Comparison of ENCODE assay signal across 25 cellular contexts in the genomic region with DNA sequence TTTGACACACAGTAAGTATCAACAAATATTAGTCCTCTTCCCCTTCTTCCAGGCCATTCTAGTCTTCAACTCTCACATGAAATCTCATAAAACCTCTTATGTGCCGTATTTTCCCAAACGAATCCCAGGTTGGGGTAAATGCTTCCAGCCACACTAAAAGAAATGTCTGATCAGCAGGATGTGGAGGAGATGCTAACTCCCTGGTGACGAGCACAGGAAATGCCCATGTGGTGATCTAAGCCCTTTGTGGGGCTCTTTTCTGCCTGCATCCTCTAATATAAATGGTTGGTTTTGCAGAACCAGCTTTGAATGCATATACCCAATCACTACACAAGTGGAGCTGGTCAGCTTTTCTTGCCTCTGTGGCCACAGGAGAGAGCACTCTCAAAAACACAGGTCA.
DNase-seq lines count a peak whose midpoint lies in the region; ATAC-seq lines count a peak whose summit lies in the region.
"Had no signal": no experiment of that assay in that cellular context is flagged by ENCODE, and none has a peak within 500 bp of the region (broad histone marks: within the 10 kb centered on the region; RNA-seq: fewer than 3 reads in every experiment).

No MANE protein-coding gene starts in this region.

- H3K18ac ChIP-seq in mesendoderm (ENCODE audit: low read length), result no peak overlapping the region

- no peak overlapping the region for H4K8ac ChIP-seq in mesendoderm (ENCODE audit: low read depth, low read length)

- H3K27me3 ChIP-seq in BLaER1 (no peaks in the 10 kb centered on the region), mesendoderm (ENCODE audit: insufficient read depth, low read length, poor library complexity) (no peaks in the 10 kb centered on the region)
- H3K27me3 ChIP-seq: body of pancreas, suprapubic skin, uterus had no signal

- CTCF ChIA-PET in activated CD4-positive, alpha-beta memory T cell treated with anti-CD3 and anti-CD28 coated beads, Interleukin-2, amount 10 ng/mL, durations not matched to agents 7 days and 5 days (lab: Charles Lee), result no interaction called here

- H3K36me3 ChIP-seq in BLaER1 (no peaks in the 10 kb centered on the region), mesendoderm (ENCODE audit: control insufficient read depth, insufficient read depth, low read length) (no peaks in the 10 kb centered on the region)
- H3K36me3 ChIP-seq: HAP-1, suprapubic skin, uterus had no signal

- H4K20me1 ChIP-seq in BLaER1, result no peaks in the 10 kb centered on the region

- H3K4me2 ChIP-seq in BLaER1, result peak overlapping the region; percentile 35
- no peak overlapping the region for H3K4me2 ChIP-seq in mesendoderm (ENCODE audit: low read length)

- no peak overlapping the region for H4K5ac ChIP-seq in mesendoderm (ENCODE audit: low read length)

- no peak overlapping the region for H2BK120ac ChIP-seq in mesendoderm (ENCODE audit: low read depth, low read length)

- no peaks in the 10 kb centered on the region for H3K36me3 Mint-ChIP-seq in activated T-helper 1 cell treated with anti-CD3 and anti-CD28 coated beads, Interleukin-12 subunit alpha, Interleukin-12 subunit beta, Interleukin-2, Interleukin-4 antibody, amounts not matched to agents 30 ng/mL and 10 ng/mL and 1 ng/mL, durations not matched to agents 14 hours and 24 hours and 36 hours (ENCODE audit: low read depth)
- H3K36me3 Mint-ChIP-seq in activated CD4-positive, alpha-beta memory T cell treated with anti-CD3 and anti-CD28 coated beads, Interleukin-2, amount 10 ng/mL, durations not matched to agents 7 days and 5 days (ENCODE audit: low read depth), result no peaks in the 10 kb centered on the region
- H3K36me3 Mint-ChIP-seq: activated naive CD8-positive, alpha-beta T cell treated with anti-CD3 and anti-CD28 coated beads for 36 hours had no signal

- H3K79me1 ChIP-seq in mesendoderm (ENCODE audit: low read length), result no peaks in the 10 kb centered on the region

- peak overlapping the region; percentile 48 for H3K23ac ChIP-seq in mesendoderm (ENCODE audit: low read length)

- no peak overlapping the region for H3K27ac ChIP-seq in BLaER1
- no peak overlapping the region for H3K27ac ChIP-seq in mesendoderm (ENCODE audit: low read depth, low read length)
- H3K27ac ChIP-seq: body of pancreas, parathyroid adenoma, suprapubic skin, uterus had no signal

- no peak for ATAC-seq in GM18517 (IDR thresholded peaks at IDR 0.05; ENCODE audit: unreplicated experiment)
- ATAC-seq: activated T-helper 17 cell treated with anti-CD3 and anti-CD28 coated beads, Interleukin-2, amount 50 U/mL, for 72 hours; body of pancreas; left colon; sciatic nerve had no signal

- H3K27me3 Mint-ChIP-seq in activated T-helper 1 cell treated with anti-CD3 and anti-CD28 coated beads, Interleukin-12 subunit alpha, Interleukin-12 subunit beta, Interleukin-2, Interleukin-4 antibody, amounts not matched to agents 30 ng/mL and 10 ng/mL and 1 ng/mL, durations not matched to agents 14 hours and 24 hours and 36 hours (ENCODE audit: insufficient read depth), result no peaks in the 10 kb centered on the region
- H3K27me3 Mint-ChIP-seq in activated CD4-positive, alpha-beta memory T cell treated with anti-CD3 and anti-CD28 coated beads, Interleukin-2, amount 10 ng/mL, durations not matched to agents 7 days and 5 days, result no peaks in the 10 kb centered on the region
- H3K27me3 Mint-ChIP-seq: activated CD4-positive, alpha-beta T cell treated with anti-CD3 and anti-CD28 coated beads, Interleukin-2, amount 10 ng/mL, durations not matched to agents 24 days and 14 days; activated T-helper 17 cell treated with anti-CD3 and anti-CD28 coated beads, Interleukin-2, amount 50 U/mL, for 72 hours had no signal

- H3K4me3 ChIP-seq in BLaER1 (no peak overlapping the region), mesendoderm (ENCODE audit: low read length) (no peak overlapping the region)
- H3K4me3 ChIP-seq: body of pancreas, HAP-1, suprapubic skin, uterus had no signal

- H2BK5ac ChIP-seq in mesendoderm (ENCODE audit: low read length), result peak overlapping the region; percentile 21

- H3K9me3 Mint-ChIP-seq in activated T-helper 1 cell treated with anti-CD3 and anti-CD28 coated beads, Interleukin-12 subunit alpha, Interleukin-12 subunit beta, Interleukin-2, Interleukin-4 antibody, amounts not matched to agents 30 ng/mL and 10 ng/mL and 1 ng/mL, durations not matched to agents 14 hours and 24 hours and 36 hours, result peaks cover 4% of the 10 kb centered on the region
- H3K9me3 Mint-ChIP-seq in activated CD4-positive, alpha-beta memory T cell treated with anti-CD3 and anti-CD28 coated beads, Interleukin-2, amount 10 ng/mL, durations not matched to agents 7 days and 5 days, result peaks cover 6% of the 10 kb centered on the region
- H3K9me3 Mint-ChIP-seq: activated CD4-positive, alpha-beta T cell treated with anti-CD3 and anti-CD28 coated beads, Interleukin-2, amount 10 ng/mL, durations not matched to agents 24 days and 14 days; activated naive CD8-positive, alpha-beta T cell treated with anti-CD3 and anti-CD28 coated beads for 36 hours had no signal

- H3K9me3 ChIP-seq in BLaER1, result no peaks in the 10 kb centered on the region
- H3K9me3 ChIP-seq: body of pancreas, HAP-1, suprapubic skin, uterus had no signal

- H3K4ac ChIP-seq in mesendoderm (ENCODE audit: low read depth, low read length), result peak overlapping the region; percentile 20

- no peak overlapping the region for H3K27ac Mint-ChIP-seq in activated T-helper 1 cell treated with anti-CD3 and anti-CD28 coated beads, Interleukin-12 subunit alpha, Interleukin-12 subunit beta, Interleukin-2, Interleukin-4 antibody, amounts not matched to agents 30 ng/mL and 10 ng/mL and 1 ng/mL, durations not matched to agents 14 hours and 24 hours and 36 hours
- H3K27ac Mint-ChIP-seq in activated CD4-positive, alpha-beta memory T cell treated with anti-CD3 and anti-CD28 coated beads, Interleukin-2, amount 10 ng/mL, durations not matched to agents 7 days and 5 days, result no peak overlapping the region
- H3K27ac Mint-ChIP-seq: activated CD4-positive, alpha-beta T cell treated with anti-CD3 and anti-CD28 coated beads, Interleukin-2, amount 10 ng/mL, durations not matched to agents 24 days and 14 days; activated naive CD8-positive, alpha-beta T cell treated with anti-CD3 and anti-CD28 coated beads for 36 hours; activated T-helper 17 cell treated with anti-CD3 and anti-CD28 coated beads, Interleukin-2, amount 50 U/mL, for 72 hours; nephron had no signal

- no peak overlapping the region for H3K4me3 Mint-ChIP-seq in activated T-helper 1 cell treated with anti-CD3 and anti-CD28 coated beads, Interleukin-12 subunit alpha, Interleukin-12 subunit beta, Interleukin-2, Interleukin-4 antibody, amounts not matched to agents 30 ng/mL and 10 ng/mL and 1 ng/mL, durations not matched to agents 14 hours and 24 hours and 36 hours
- H3K4me3 Mint-ChIP-seq in activated CD4-positive, alpha-beta memory T cell treated with anti-CD3 and anti-CD28 coated beads, Interleukin-2, amount 10 ng/mL, durations not matched to agents 7 days and 5 days, result no peak overlapping the region
- H3K4me3 Mint-ChIP-seq: activated CD4-positive, alpha-beta T cell treated with anti-CD3 and anti-CD28 coated beads, Interleukin-2, amount 10 ng/mL, durations not matched to agents 24 days and 14 days; activated naive CD8-positive, alpha-beta T cell treated with anti-CD3 and anti-CD28 coated beads for 36 hours; activated T-helper 17 cell treated with anti-CD3 and anti-CD28 coated beads, Interleukin-2, amount 50 U/mL, for 72 hours; nephron had no signal

- DNase-seq in HS-5 (ENCODE audit: low read depth), result peak; percentile 35
- peak; percentile 2 for DNase-seq in astrocyte of the hippocampus (ENCODE audit: low read depth, low spot score)
- peak; percentile 83 for DNase-seq in mesendoderm
- DNase-seq in NCI-H2227 treated with DMSO at 0.1 percent for 48 hours (lab: John Stamatoyannopoulos, UW), result no peak
- no peak for DNase-seq in activated T-helper 1 cell treated with anti-CD3 and anti-CD28 coated beads, Interleukin-12 subunit alpha, Interleukin-12 subunit beta, Interleukin-2, Interleukin-4 antibody, amounts not matched to agents 30 ng/mL and 10 ng/mL and 1 ng/mL, durations not matched to agents 14 hours and 24 hours and 36 hours (ENCODE audit: low spot score)
- no peak for DNase-seq in activated CD4-positive, alpha-beta memory T cell treated with anti-CD3 and anti-CD28 coated beads, Interleukin-2, amount 10 ng/mL, durations not matched to agents 7 days and 5 days
- DNase-seq: activated CD4-positive, alpha-beta T cell treated with anti-CD3 and anti-CD28 coated beads, Interleukin-2, amount 10 ng/mL, durations not matched to agents 24 days and 14 days; activated naive CD8-positive, alpha-beta T cell treated with anti-CD3 and anti-CD28 coated beads for 36 hours; body of pancreas; KG1; left colon; midbrain; NCI-H1694; NCI-H748 treated with DMSO at 0.1 percent for 48 hours; OCI-M1; SIG-M5; uterus had no signal

- H2BK15ac ChIP-seq in mesendoderm (replicated peaks; ENCODE audit: low read depth), result no peak overlapping the region

- H3K9ac ChIP-seq in BLaER1 (no peak overlapping the region), mesendoderm (ENCODE audit: low read length) (no peak overlapping the region)
- H3K9ac ChIP-seq: parathyroid adenoma had no signal

- no peak overlapping the region for H2AK5ac ChIP-seq in mesendoderm (ENCODE audit: low read length)

- H3K4me1 Mint-ChIP-seq in activated T-helper 1 cell treated with anti-CD3 and anti-CD28 coated beads, Interleukin-12 subunit alpha, Interleukin-12 subunit beta, Interleukin-2, Interleukin-4 antibody, amounts not matched to agents 30 ng/mL and 10 ng/mL and 1 ng/mL, durations not matched to agents 14 hours and 24 hours and 36 hours (ENCODE audit: low read depth), result no peaks in the 10 kb centered on the region
- no peaks in the 10 kb centered on the region for H3K4me1 Mint-ChIP-seq in activated CD4-positive, alpha-beta memory T cell treated with anti-CD3 and anti-CD28 coated beads, Interleukin-2, amount 10 ng/mL, durations not matched to agents 7 days and 5 days
- H3K4me1 Mint-ChIP-seq: activated CD4-positive, alpha-beta T cell treated with anti-CD3 and anti-CD28 coated beads, Interleukin-2, amount 10 ng/mL, durations not matched to agents 24 days and 14 days; activated naive CD8-positive, alpha-beta T cell treated with anti-CD3 and anti-CD28 coated beads for 36 hours; activated T-helper 17 cell treated with anti-CD3 and anti-CD28 coated beads, Interleukin-2, amount 50 U/mL, for 72 hours; nephron had no signal

- POLR2A ChIA-PET in activated CD4-positive, alpha-beta memory T cell treated with anti-CD3 and anti-CD28 coated beads, Interleukin-2, amount 10 ng/mL, durations not matched to agents 7 days and 5 days (lab: Charles Lee), result no interaction called here

- WGBS in mesendoderm (ENCODE audit: extremely low coverage, insufficient coverage, low lambda C conversion rate), result no CpG with 5 or more reads among the region's 3 CpGs

- intact Hi-C loops in activated T-helper 1 cell treated with anti-CD3 and anti-CD28 coated beads, Interleukin-12 subunit alpha, Interleukin-12 subunit beta, Interleukin-2, Interleukin-4 antibody, amounts not matched to agents 30 ng/mL and 10 ng/mL and 1 ng/mL, durations not matched to agents 14 hours and 24 hours and 36 hours (cut with micrococcal nuclease), result no loop called here

- H3K79me2 ChIP-seq in mesendoderm (ENCODE audit: control insufficient read depth, insufficient read depth, low read length), result no peaks in the 10 kb centered on the region
- H3K79me2 ChIP-seq: parathyroid adenoma had no signal

- H3K56ac ChIP-seq in mesendoderm (ENCODE audit: low read length), result peak overlapping the region; percentile 51

- H3K4me1 ChIP-seq in BLaER1, result peaks cover 27% of the 10 kb centered on the region
- H3K4me1 ChIP-seq in mesendoderm (ENCODE audit: control insufficient read depth, low read depth, low read length), result peaks cover 2% of the 10 kb centered on the region
- H3K4me1 ChIP-seq: body of pancreas, HAP-1, parathyroid adenoma, suprapubic skin, uterus had no signal

Comparison
In these comparisons a context has a peak if more than half of its experiments do, and no peak if none do; other contexts are left out.
1. DNase-seq: peak in HS-5 (single experiment), astrocyte of the hippocampus (single experiment) and mesendoderm (single experiment); none in NCI-H2227 treated with DMSO at 0.1 percent for 48 hours (single experiment), activated T-helper 1 cell treated with anti-CD3 and anti-CD28 coated beads, Interleukin-12 subunit alpha, Interleukin-12 subunit beta, Interleukin-2, Interleukin-4 antibody, amounts not matched to agents 30 ng/mL and 10 ng/mL and 1 ng/mL, durations not matched to agents 14 hours and 24 hours and 36 hours (single experiment) and activated CD4-positive, alpha-beta memory T cell treated with anti-CD3 and anti-CD28 coated beads, Interleukin-2, amount 10 ng/mL, durations not matched to agents 7 days and 5 days (single experiment).